In genomic region chr17:42797067-42798007, GRCh38 we compare ENCODE assay signal across 1 cellular context.
TF ChIP-seq lines count a peak whose summit lies in the region.

No MANE protein-coding gene starts in this region.

TF ChIP-seq in IMR-90, 13 proteins besides CTCF, POLR2A, EP300 and RAD21 (continued from another document):
- no peak for TF ChIP-seq FOS (IDR thresholded peaks at IDR 0.05; ENCODE audit: low read depth, low read length)
- no peak for TF ChIP-seq ELK1 (IDR thresholded peaks at IDR 0.05; ENCODE audit: borderline replicate concordance, low read depth, low read length)
- no peak for TF ChIP-seq MAFK (IDR thresholded peaks at IDR 0.05; ENCODE audit: low read depth, low read length)
- no peak for TF ChIP-seq MAZ (IDR thresholded peaks at IDR 0.05; ENCODE audit: borderline replicate concordance, low read depth, low read length)
- no peak for TF ChIP-seq USF2 (IDR thresholded peaks at IDR 0.05; ENCODE audit: low read depth, low read length)
- no peak for TF ChIP-seq RCOR1 (IDR thresholded peaks at IDR 0.05; ENCODE audit: insufficient replicate concordance, low read length)
- no peak for TF ChIP-seq CEBPB (IDR thresholded peaks at IDR 0.05; ENCODE audit: low read depth, low read length)
- TF ChIP-seq BHLHE40 (IDR thresholded peaks at IDR 0.05; ENCODE audit: low read depth, low read length) = no peak
- TF ChIP-seq CHD1 (IDR thresholded peaks at IDR 0.05; ENCODE audit: low read depth, low read length) = no peak
- no peak for TF ChIP-seq MXI1 (IDR thresholded peaks at IDR 0.05; ENCODE audit: borderline replicate concordance, low read depth, low read length)
- no peak for TF ChIP-seq RFX5 (IDR thresholded peaks at IDR 0.05; ENCODE audit: low read depth, low read length)
- no peak for TF ChIP-seq SMC3 (IDR thresholded peaks at IDR 0.05; ENCODE audit: low read depth, low read length)
